ENCODE assay signal across 1 cellular context in the genomic region with DNA sequence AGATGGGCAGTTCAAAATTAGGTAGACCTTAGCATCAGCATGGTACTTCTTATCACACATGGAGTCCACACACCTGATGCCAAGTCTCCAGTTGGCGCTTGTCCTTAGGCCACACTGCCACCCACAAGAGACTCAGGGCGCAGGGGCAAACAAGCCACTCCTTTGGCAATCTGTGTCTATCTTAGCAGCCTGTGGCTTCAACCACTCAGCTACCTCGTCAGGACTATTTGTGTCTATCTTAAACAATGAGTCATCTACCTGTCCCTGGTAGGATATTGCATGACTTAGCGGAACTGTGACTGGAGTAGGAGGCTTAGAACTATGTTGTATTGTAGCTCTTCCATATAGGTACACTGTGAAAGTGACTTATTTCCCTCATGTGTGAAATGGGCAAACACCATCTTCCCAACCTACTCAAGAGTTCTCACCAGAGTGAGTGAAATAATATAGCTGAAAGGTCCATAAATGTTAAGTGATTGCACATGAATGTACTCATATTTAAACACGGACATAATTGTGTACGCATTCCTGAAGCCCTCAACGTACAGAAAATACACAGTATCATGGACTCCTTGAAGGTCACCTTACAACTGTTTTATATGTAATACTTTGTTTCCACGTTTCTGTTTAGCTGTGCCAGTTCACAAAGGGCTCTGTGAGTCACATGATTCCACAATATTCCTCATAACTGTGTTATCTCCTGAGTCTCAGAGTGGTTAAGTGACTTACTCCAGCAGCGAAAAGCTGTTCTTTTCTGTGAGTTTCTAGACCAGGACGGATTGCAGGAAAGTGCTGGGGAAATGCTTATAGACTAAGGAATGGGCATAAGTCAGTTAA.
TF ChIP-seq lines count a peak whose summit lies in the region.

No MANE protein-coding gene starts in this region.

TF ChIP-seq in HepG2, 621 proteins besides CTCF, POLR2A, EP300 and RAD21 (continued from another document and continues in another):
- TF ChIP-seq, protein P1, sequence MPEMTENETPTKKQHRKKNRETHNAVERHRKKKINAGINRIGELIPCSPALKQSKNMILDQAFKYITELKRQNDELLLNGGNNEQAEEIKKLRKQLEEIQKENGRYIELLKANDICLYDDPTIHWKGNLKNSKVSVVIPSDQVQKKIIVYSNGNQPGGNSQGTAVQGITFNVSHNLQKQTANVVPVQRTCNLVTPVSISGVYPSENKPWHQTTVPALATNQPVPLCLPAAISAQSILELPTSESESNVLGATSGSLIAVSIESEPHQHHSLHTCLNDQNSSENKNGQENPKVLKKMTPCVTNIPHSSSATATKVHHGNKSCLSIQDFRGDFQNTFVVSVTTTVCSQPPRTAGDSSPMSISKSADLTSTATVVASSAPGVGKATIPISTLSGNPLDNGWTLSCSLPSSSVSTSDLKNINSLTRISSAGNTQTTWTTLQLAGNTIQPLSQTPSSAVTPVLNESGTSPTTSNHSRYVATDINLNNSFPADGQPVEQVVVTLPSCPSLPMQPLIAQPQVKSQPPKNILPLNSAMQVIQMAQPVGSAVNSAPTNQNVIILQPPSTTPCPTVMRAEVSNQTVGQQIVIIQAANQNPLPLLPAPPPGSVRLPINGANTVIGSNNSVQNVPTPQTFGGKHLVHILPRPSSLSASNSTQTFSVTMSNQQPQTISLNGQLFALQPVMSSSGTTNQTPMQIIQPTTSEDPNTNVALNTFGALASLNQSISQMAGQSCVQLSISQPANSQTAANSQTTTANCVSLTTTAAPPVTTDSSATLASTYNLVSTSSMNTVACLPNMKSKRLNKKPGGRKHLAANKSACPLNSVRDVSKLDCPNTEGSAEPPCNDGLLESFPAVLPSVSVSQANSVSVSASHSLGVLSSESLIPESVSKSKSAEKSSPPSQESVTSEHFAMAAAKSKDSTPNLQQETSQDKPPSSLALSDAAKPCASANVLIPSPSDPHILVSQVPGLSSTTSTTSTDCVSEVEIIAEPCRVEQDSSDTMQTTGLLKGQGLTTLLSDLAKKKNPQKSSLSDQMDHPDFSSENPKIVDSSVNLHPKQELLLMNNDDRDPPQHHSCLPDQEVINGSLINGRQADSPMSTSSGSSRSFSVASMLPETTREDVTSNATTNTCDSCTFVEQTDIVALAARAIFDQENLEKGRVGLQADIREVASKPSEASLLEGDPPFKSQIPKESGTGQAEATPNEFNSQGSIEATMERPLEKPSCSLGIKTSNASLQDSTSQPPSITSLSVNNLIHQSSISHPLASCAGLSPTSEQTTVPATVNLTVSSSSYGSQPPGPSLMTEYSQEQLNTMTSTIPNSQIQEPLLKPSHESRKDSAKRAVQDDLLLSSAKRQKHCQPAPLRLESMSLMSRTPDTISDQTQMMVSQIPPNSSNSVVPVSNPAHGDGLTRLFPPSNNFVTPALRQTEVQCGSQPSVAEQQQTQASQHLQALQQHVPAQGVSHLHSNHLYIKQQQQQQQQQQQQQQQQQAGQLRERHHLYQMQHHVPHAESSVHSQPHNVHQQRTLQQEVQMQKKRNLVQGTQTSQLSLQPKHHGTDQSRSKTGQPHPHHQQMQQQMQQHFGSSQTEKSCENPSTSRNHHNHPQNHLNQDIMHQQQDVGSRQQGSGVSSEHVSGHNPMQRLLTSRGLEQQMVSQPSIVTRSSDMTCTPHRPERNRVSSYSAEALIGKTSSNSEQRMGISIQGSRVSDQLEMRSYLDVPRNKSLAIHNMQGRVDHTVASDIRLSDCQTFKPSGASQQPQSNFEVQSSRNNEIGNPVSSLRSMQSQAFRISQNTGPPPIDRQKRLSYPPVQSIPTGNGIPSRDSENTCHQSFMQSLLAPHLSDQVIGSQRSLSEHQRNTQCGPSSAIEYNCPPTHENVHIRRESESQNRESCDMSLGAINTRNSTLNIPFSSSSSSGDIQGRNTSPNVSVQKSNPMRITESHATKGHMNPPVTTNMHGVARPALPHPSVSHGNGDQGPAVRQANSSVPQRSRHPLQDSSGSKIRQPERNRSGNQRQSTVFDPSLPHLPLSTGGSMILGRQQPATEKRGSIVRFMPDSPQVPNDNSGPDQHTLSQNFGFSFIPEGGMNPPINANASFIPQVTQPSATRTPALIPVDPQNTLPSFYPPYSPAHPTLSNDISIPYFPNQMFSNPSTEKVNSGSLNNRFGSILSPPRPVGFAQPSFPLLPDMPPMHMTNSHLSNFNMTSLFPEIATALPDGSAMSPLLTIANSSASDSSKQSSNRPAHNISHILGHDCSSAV (CRISPR knock-in tag; IDR thresholded peaks at IDR 0.05; ENCODE audit: borderline replicate concordance) = no peak
- TF ChIP-seq ZNF737 (CRISPR knock-in tag; IDR thresholded peaks at IDR 0.05; ENCODE audit: borderline replicate concordance) (no peak), NFE2 (CRISPR knock-in tag; IDR thresholded peaks at IDR 0.05) (peak; percentile 61), HNRNPK (IDR thresholded peaks at IDR 0.05; ENCODE audit: low read depth, low read length, poor library complexity, severe bottlenecking) (no peak), ZNF672 (CRISPR knock-in tag; IDR thresholded peaks at IDR 0.05) (no peak), CBFB (CRISPR knock-in tag; IDR thresholded peaks at IDR 0.05) (no peak), ZNF839 (CRISPR knock-in tag; IDR thresholded peaks at IDR 0.05; ENCODE audit: borderline replicate concordance) (no peak), ZUFSP (CRISPR knock-in tag; IDR thresholded peaks at IDR 0.05; ENCODE audit: borderline replicate concordance) (no peak), ZMYM3 (CRISPR knock-in tag; IDR thresholded peaks at IDR 0.05) (no peak), PPARG (CRISPR knock-in tag; conservative IDR thresholded peaks at IDR 0.05) (0 out of 2 replicates have a peak, but pooled peaks have one; percentile 4), ZGPAT (CRISPR knock-in tag; IDR thresholded peaks at IDR 0.05) (peak; percentile 29; the same call in 1 of the 2 replicates), NFAT5 (CRISPR knock-in tag; IDR thresholded peaks at IDR 0.05) (no peak), ARID3A (IDR thresholded peaks at IDR 0.05; ENCODE audit: low read depth, low read length) (0 out of 2 replicates have a peak, but pooled peaks have one; percentile 22), GATAD2A (CRISPR knock-in tag; IDR thresholded peaks at IDR 0.05) (peak; percentile 60), RORA (CRISPR knock-in tag; IDR thresholded peaks at IDR 0.05) (no peak), GPN1 (CRISPR knock-in tag; IDR thresholded peaks at IDR 0.05; ENCODE audit: borderline replicate concordance) (no peak), ZBTB33 (CRISPR knock-in tag; IDR thresholded peaks at IDR 0.05) (peak; percentile 91), NFYC (CRISPR knock-in tag; IDR thresholded peaks at IDR 0.05) (no peak), RBM39 (IDR thresholded peaks at IDR 0.05; ENCODE audit: low read depth, low read length, poor library complexity, severe bottlenecking) (no peak)
- TF ChIP-seq, protein P2, sequence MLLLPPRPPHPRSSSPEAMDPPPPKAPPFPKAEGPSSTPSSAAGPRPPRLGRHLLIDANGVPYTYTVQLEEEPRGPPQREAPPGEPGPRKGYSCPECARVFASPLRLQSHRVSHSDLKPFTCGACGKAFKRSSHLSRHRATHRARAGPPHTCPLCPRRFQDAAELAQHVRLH (CRISPR knock-in tag; IDR thresholded peaks at IDR 0.05; ENCODE audit: borderline replicate concordance, low read depth) = no peak
- TF ChIP-seq, protein P3, sequence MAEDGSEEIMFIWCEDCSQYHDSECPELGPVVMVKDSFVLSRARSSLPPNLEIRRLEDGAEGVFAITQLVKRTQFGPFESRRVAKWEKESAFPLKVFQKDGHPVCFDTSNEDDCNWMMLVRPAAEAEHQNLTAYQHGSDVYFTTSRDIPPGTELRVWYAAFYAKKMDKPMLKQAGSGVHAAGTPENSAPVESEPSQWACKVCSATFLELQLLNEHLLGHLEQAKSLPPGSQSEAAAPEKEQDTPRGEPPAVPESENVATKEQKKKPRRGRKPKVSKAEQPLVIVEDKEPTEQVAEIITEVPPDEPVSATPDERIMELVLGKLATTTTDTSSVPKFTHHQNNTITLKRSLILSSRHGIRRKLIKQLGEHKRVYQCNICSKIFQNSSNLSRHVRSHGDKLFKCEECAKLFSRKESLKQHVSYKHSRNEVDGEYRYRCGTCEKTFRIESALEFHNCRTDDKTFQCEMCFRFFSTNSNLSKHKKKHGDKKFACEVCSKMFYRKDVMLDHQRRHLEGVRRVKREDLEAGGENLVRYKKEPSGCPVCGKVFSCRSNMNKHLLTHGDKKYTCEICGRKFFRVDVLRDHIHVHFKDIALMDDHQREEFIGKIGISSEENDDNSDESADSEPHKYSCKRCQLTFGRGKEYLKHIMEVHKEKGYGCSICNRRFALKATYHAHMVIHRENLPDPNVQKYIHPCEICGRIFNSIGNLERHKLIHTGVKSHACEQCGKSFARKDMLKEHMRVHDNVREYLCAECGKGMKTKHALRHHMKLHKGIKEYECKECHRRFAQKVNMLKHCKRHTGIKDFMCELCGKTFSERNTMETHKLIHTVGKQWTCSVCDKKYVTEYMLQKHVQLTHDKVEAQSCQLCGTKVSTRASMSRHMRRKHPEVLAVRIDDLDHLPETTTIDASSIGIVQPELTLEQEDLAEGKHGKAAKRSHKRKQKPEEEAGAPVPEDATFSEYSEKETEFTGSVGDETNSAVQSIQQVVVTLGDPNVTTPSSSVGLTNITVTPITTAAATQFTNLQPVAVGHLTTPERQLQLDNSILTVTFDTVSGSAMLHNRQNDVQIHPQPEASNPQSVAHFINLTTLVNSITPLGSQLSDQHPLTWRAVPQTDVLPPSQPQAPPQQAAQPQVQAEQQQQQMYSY (CRISPR knock-in tag; IDR thresholded peaks at IDR 0.05) = no peak
